ENCODE assay signal across 10 cellular contexts in the genomic region with DNA sequence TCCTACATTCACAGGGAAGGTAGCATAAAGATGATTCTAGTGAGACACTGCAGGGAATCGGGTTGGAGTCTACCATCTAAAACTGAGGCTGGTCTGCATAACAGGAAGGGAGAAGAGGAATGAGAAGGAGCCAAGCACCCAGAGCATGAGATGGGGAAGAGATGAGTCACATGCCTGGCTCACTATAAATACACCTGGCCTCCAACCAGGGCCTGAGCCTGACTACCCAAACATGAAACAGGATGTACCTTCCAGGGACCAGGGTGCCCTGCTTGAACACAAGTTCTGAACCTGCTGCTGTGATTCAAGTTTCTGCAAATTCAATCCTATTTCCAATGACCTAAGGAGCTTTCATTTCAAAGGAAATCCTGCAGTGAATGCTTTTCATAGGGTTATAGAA. TPM values are rescaled to one million over a fixed set of nuclear protein-coding genes. Genes with fewer than 3 reads are reported as not detected.
A peak's percentile ranks its signal among the peaks of the same experiment; 100 is the strongest.
DNase-seq lines count a peak whose midpoint lies in the region; ATAC-seq, FAIRE-seq and TF ChIP-seq lines count a peak whose summit lies in the region.
"Had no signal": no experiment of that assay in that cellular context is flagged by ENCODE, and none has a peak within 500 bp of the region (broad histone marks: within the 10 kb centered on the region; RNA-seq: fewer than 3 reads in every experiment).

No MANE protein-coding gene starts in this region.

- ATAC-seq in HG03066 (IDR thresholded peaks at IDR 0.05; ENCODE audit: low read depth, unreplicated experiment) (peak; percentile 65), GM18520 (IDR thresholded peaks at IDR 0.05; ENCODE audit: unreplicated experiment) (no peak)
- peak; percentile 45 for ATAC-seq in activated naive CD8-positive, alpha-beta T cell treated with anti-CD3 and anti-CD28 coated beads, Interleukin-2, amount 10 ng/mL, durations not matched to agents 7 days and 5 days (ENCODE audit: low read depth)

- DNase-seq in NCI-H2107 treated with DMSO at 0.1 percent for 48 hours (lab: John Stamatoyannopoulos, UW; ENCODE audit: unreplicated experiment) (peak; percentile 22), NCI-H2107 (lab: John Stamatoyannopoulos, UW) (no peak), retinal pigment epithelial cell (ENCODE audit: low read depth) (peak; percentile 2), RCC 7860 (ENCODE audit: low spot score) (no peak), EL (no peak)
- DNase-seq in activated naive CD8-positive, alpha-beta T cell treated with anti-CD3 and anti-CD28 coated beads, Interleukin-2, amount 10 ng/mL, durations not matched to agents 7 days and 5 days = no peak

- FAIRE-seq in RCC 7860 (lab: Jason Lieb, UNC) = no peak
- FAIRE-seq: endometrium had no signal

- POLR2A ChIA-PET in activated naive CD8-positive, alpha-beta T cell treated with anti-CD3 and anti-CD28 coated beads, Interleukin-2, amount 10 ng/mL, durations not matched to agents 7 days and 5 days (lab: Charles Lee) = no interaction called here

- no peak for TF ChIP-seq CTCF in retinal pigment epithelial cell (conservative IDR thresholded peaks at IDR 0.05; ENCODE audit: low read depth, low read length)

- H3K36me3 Mint-ChIP-seq in activated naive CD8-positive, alpha-beta T cell treated with anti-CD3 and anti-CD28 coated beads, Interleukin-2, amount 10 ng/mL, durations not matched to agents 7 days and 5 days = peaks cover 23% of the 10 kb centered on the region

- H3K27ac Mint-ChIP-seq in activated naive CD8-positive, alpha-beta T cell treated with anti-CD3 and anti-CD28 coated beads, Interleukin-2, amount 10 ng/mL, durations not matched to agents 7 days and 5 days = peak overlapping the region; percentile 43

- H3K4me3 ChIP-seq in retinal pigment epithelial cell (ENCODE audit: low read length) = no peak overlapping the region
- H3K4me3 ChIP-seq: skin epidermis had no signal

- peaks cover 4% of the 10 kb centered on the region for H3K9me3 Mint-ChIP-seq in activated naive CD8-positive, alpha-beta T cell treated with anti-CD3 and anti-CD28 coated beads, Interleukin-2, amount 10 ng/mL, durations not matched to agents 7 days and 5 days

- peaks cover 25% of the 10 kb centered on the region for H3K4me1 Mint-ChIP-seq in activated naive CD8-positive, alpha-beta T cell treated with anti-CD3 and anti-CD28 coated beads, Interleukin-2, amount 10 ng/mL, durations not matched to agents 7 days and 5 days

- no peak overlapping the region for H3K4me3 Mint-ChIP-seq in activated naive CD8-positive, alpha-beta T cell treated with anti-CD3 and anti-CD28 coated beads, Interleukin-2, amount 10 ng/mL, durations not matched to agents 7 days and 5 days

- H3K27me3 Mint-ChIP-seq in activated naive CD8-positive, alpha-beta T cell treated with anti-CD3 and anti-CD28 coated beads, Interleukin-2, amount 10 ng/mL, durations not matched to agents 7 days and 5 days = no peaks in the 10 kb centered on the region

RNA-seq across cellular contexts. Expression of gene CD99L2, which starts 24.9 kb away (rescaled TPM):
- total RNA-seq in activated naive CD8-positive, alpha-beta T cell treated with anti-CD3 and anti-CD28 coated beads, Interleukin-2, amount 10 ng/mL, durations not matched to agents 7 days and 5 days = 10 to 100 TPM; 18.5 to 19.6 TPM

Comparison
In these comparisons a context has a peak if more than half of its experiments do, and no peak if none do; other contexts are left out.
1. DNase-seq: peak in NCI-H2107 treated with DMSO at 0.1 percent for 48 hours (single experiment) and retinal pigment epithelial cell (single experiment); none in NCI-H2107 (single experiment), activated naive CD8-positive, alpha-beta T cell treated with anti-CD3 and anti-CD28 coated beads, Interleukin-2, amount 10 ng/mL, durations not matched to agents 7 days and 5 days (single experiment), RCC 7860 (single experiment) and EL (single experiment).